Comparison of ENCODE assay signal across 8 cellular contexts in the genomic region with DNA sequence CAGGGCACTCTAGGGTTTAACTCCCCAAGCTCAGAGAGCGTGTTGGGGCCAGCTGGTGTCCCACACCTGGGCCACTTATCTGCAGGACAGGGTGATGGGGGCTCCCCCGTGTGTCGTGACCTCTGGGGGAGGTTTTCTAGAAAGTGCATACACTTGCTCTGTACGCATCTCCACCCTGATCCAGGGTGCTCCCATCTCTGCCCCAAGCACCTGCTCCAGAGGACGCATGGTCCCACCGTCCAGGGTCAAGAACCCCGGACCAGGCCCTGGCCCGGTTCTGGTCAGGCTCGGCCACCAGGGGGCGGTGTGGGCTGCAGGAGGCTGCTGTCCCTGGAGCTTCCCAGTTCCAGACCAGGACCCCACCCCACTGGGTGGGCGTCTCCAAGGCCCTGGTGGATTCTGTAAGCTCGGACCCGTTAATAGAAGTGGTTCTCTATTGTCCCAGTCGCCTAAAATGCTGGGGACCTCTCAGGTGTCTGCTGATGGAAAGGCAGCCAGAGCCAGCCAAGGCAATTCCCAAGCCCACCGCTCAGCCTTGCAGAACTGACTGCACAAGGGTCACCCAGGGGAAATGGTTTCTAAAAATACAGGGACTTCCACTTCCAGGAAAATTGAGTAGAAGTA. TPM values are rescaled to one million over a fixed set of nuclear protein-coding genes. Genes with fewer than 3 reads are reported as not detected.
A peak's percentile ranks its signal among the peaks of the same experiment; 100 is the strongest.
DNase-seq lines count a peak whose midpoint lies in the region; ATAC-seq, FAIRE-seq and TF ChIP-seq lines count a peak whose summit lies in the region.

No MANE protein-coding gene starts in this region.

- TF ChIP-seq CTCF in AG04450 (IDR thresholded peaks at IDR 0.05; ENCODE audit: low read depth, low read length) = peak; percentile 69
- TF ChIP-seq CTCF in smooth muscle cell (IDR thresholded peaks at IDR 0.05; ENCODE audit: borderline replicate concordance, insufficient read depth, poor library complexity, severe bottlenecking) = peak; percentile 65

- ATAC-seq in Right ventricle myocardium superior (ENCODE audit: poor library complexity) = peak; percentile 86
- no peak for ATAC-seq in HG02588 (IDR thresholded peaks at IDR 0.05; ENCODE audit: unreplicated experiment)
- ATAC-seq in HG02884 (IDR thresholded peaks at IDR 0.05; ENCODE audit: unreplicated experiment) = no peak

- no peaks in the 10 kb centered on the region for H4K20me1 ChIP-seq in smooth muscle cell (ENCODE audit: low read depth)

- H3K9ac ChIP-seq in smooth muscle cell (ENCODE audit: low read depth) = no peak overlapping the region

- H3K27me3 ChIP-seq in AG04450 (ENCODE audit: control insufficient read depth, insufficient read depth, low read length) (peaks cover 14% of the 10 kb centered on the region), smooth muscle cell (ENCODE audit: low read depth) (no peaks in the 10 kb centered on the region)

- no peak for FAIRE-seq in frontal cortex (lab: Jason Lieb, UNC)

- TF ChIP-seq RAD21 in Ishikawa (IDR thresholded peaks at IDR 0.05; ENCODE audit: low read depth) = peak; percentile 79

- no peak overlapping the region for H3K4me3 ChIP-seq in AG04450 (ENCODE audit: low read depth, low read length)
- H3K4me3 ChIP-seq in smooth muscle cell = no peak overlapping the region

- WGBS in smooth muscle cell (ENCODE audit: low lambda C conversion rate) = 48% methylated on average over 14 of the region's 15 CpGs

- no peaks in the 10 kb centered on the region for H3K9me3 Mint-ChIP-seq in activated T-helper 1 cell treated with anti-CD3 and anti-CD28 coated beads, Interleukin-12 subunit alpha, Interleukin-12 subunit beta, Interleukin-2, Interleukin-4 antibody, amounts not matched to agents 30 ng/mL and 10 ng/mL and 1 ng/mL, durations not matched to agents 14 hours and 24 hours and 36 hours

- peaks cover 15% of the 10 kb centered on the region for H3K27me3 Mint-ChIP-seq in activated T-helper 1 cell treated with anti-CD3 and anti-CD28 coated beads, Interleukin-12 subunit alpha, Interleukin-12 subunit beta, Interleukin-2, Interleukin-4 antibody, amounts not matched to agents 30 ng/mL and 10 ng/mL and 1 ng/mL, durations not matched to agents 14 hours and 24 hours and 36 hours (ENCODE audit: insufficient read depth)

- H3K4me1 Mint-ChIP-seq in activated T-helper 1 cell treated with anti-CD3 and anti-CD28 coated beads, Interleukin-12 subunit alpha, Interleukin-12 subunit beta, Interleukin-2, Interleukin-4 antibody, amounts not matched to agents 30 ng/mL and 10 ng/mL and 1 ng/mL, durations not matched to agents 14 hours and 24 hours and 36 hours (ENCODE audit: low read depth) = no peaks in the 10 kb centered on the region

- POLR2A ChIA-PET in AG04450 (lab: Yijun Ruan, JAX) = no interaction called here

- H3K36me3 ChIP-seq in smooth muscle cell (ENCODE audit: low read depth) = no peaks in the 10 kb centered on the region

- no peaks in the 10 kb centered on the region for H3K4me1 ChIP-seq in smooth muscle cell (ENCODE audit: low read depth)

- no peak overlapping the region for H3K4me3 Mint-ChIP-seq in activated T-helper 1 cell treated with anti-CD3 and anti-CD28 coated beads, Interleukin-12 subunit alpha, Interleukin-12 subunit beta, Interleukin-2, Interleukin-4 antibody, amounts not matched to agents 30 ng/mL and 10 ng/mL and 1 ng/mL, durations not matched to agents 14 hours and 24 hours and 36 hours

- CTCF ChIA-PET in AG04450 (lab: Charles Lee) = interaction anchor here (0.7 to 1.5 kb wide), 4 partner anchors 10 to 22 kb away, joined by 3 read pairs; no protein-coding TSS in a partner anchor

- no peaks in the 10 kb centered on the region for H3K79me2 ChIP-seq in smooth muscle cell (ENCODE audit: low read depth)

- no peaks in the 10 kb centered on the region; the same call in 1 of the 2 replicates for H3K9me3 ChIP-seq in AG04450 (ENCODE audit: control insufficient read depth, insufficient read depth, low read length)
- no peaks in the 10 kb centered on the region for H3K9me3 ChIP-seq in smooth muscle cell (replicated peaks; ENCODE audit: low read depth)

- TF ChIP-seq EP300 in Ishikawa (IDR thresholded peaks at IDR 0.05; ENCODE audit: borderline replicate concordance) = no peak

- no peak overlapping the region for H2AFZ ChIP-seq in smooth muscle cell (ENCODE audit: low read depth)

- H3K27ac ChIP-seq in AG04450 (ENCODE audit: low read depth, low read length) (no peak overlapping the region), smooth muscle cell (ENCODE audit: low read depth) (no peak overlapping the region)

- H3F3A ChIP-seq in smooth muscle cell (ENCODE audit: low read depth) = no peaks in the 10 kb centered on the region

- DNase-seq in AG04450 (ENCODE audit: low read depth, low spot score) (no peak), Right ventricle myocardium superior (peak; percentile 76), smooth muscle cell (lab: John Stamatoyannopoulos, UW; ENCODE audit: unreplicated experiment) (no peak), frontal cortex (ENCODE audit: low spot score in 2 of 2) (no peak)
- peak; percentile 26 for DNase-seq in activated T-helper 1 cell treated with anti-CD3 and anti-CD28 coated beads, Interleukin-12 subunit alpha, Interleukin-12 subunit beta, Interleukin-2, Interleukin-4 antibody, amounts not matched to agents 30 ng/mL and 10 ng/mL and 1 ng/mL, durations not matched to agents 14 hours and 24 hours and 36 hours (ENCODE audit: low spot score)

- no peak overlapping the region for H3K4me2 ChIP-seq in smooth muscle cell

- intact Hi-C loops in activated T-helper 1 cell treated with anti-CD3 and anti-CD28 coated beads, Interleukin-12 subunit alpha, Interleukin-12 subunit beta, Interleukin-2, Interleukin-4 antibody, amounts not matched to agents 30 ng/mL and 10 ng/mL and 1 ng/mL, durations not matched to agents 14 hours and 24 hours and 36 hours (cut with micrococcal nuclease) = loop anchor here (5.0 kb wide), 1 partner anchor 38 kb away; no protein-coding TSS in a partner anchor
- intact Hi-C loops in Right ventricle myocardium superior (cut with DNase I) = loop anchor here (2.0 kb wide), 1 partner anchor 37 kb away; no protein-coding TSS in a partner anchor

- H3K36me3 Mint-ChIP-seq in activated T-helper 1 cell treated with anti-CD3 and anti-CD28 coated beads, Interleukin-12 subunit alpha, Interleukin-12 subunit beta, Interleukin-2, Interleukin-4 antibody, amounts not matched to agents 30 ng/mL and 10 ng/mL and 1 ng/mL, durations not matched to agents 14 hours and 24 hours and 36 hours (ENCODE audit: low read depth) = no peaks in the 10 kb centered on the region

- H3K27ac Mint-ChIP-seq in activated T-helper 1 cell treated with anti-CD3 and anti-CD28 coated beads, Interleukin-12 subunit alpha, Interleukin-12 subunit beta, Interleukin-2, Interleukin-4 antibody, amounts not matched to agents 30 ng/mL and 10 ng/mL and 1 ng/mL, durations not matched to agents 14 hours and 24 hours and 36 hours = no peak overlapping the region

TF ChIP-seq in Ishikawa, 13 proteins besides CTCF, POLR2A, EP300 and RAD21 (continues in another document):
- no peak for TF ChIP-seq TEAD4 (IDR thresholded peaks at IDR 0.05)
- TF ChIP-seq YY1 (IDR thresholded peaks at IDR 0.05; ENCODE audit: low read depth) = no peak
- TF ChIP-seq, protein P1, sequence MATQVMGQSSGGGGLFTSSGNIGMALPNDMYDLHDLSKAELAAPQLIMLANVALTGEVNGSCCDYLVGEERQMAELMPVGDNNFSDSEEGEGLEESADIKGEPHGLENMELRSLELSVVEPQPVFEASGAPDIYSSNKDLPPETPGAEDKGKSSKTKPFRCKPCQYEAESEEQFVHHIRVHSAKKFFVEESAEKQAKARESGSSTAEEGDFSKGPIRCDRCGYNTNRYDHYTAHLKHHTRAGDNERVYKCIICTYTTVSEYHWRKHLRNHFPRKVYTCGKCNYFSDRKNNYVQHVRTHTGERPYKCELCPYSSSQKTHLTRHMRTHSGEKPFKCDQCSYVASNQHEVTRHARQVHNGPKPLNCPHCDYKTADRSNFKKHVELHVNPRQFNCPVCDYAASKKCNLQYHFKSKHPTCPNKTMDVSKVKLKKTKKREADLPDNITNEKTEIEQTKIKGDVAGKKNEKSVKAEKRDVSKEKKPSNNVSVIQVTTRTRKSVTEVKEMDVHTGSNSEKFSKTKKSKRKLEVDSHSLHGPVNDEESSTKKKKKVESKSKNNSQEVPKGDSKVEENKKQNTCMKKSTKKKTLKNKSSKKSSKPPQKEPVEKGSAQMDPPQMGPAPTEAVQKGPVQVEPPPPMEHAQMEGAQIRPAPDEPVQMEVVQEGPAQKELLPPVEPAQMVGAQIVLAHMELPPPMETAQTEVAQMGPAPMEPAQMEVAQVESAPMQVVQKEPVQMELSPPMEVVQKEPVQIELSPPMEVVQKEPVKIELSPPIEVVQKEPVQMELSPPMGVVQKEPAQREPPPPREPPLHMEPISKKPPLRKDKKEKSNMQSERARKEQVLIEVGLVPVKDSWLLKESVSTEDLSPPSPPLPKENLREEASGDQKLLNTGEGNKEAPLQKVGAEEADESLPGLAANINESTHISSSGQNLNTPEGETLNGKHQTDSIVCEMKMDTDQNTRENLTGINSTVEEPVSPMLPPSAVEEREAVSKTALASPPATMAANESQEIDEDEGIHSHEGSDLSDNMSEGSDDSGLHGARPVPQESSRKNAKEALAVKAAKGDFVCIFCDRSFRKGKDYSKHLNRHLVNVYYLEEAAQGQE (IDR thresholded peaks at IDR 0.05; ENCODE audit: low read depth) = no peak
- no peak; the same call in 1 of the 2 replicates for TF ChIP-seq ZBTB7A (IDR thresholded peaks at IDR 0.05; ENCODE audit: low read depth)
- TF ChIP-seq EGR1 (IDR thresholded peaks at IDR 0.05) = no peak
- TF ChIP-seq NFIC (IDR thresholded peaks at IDR 0.05) = no peak
- no peak for TF ChIP-seq TAF1 (IDR thresholded peaks at IDR 0.05; ENCODE audit: low read depth)

RNA-seq across cellular contexts. Expression of a gene that starts 34.7 kb away (rescaled TPM):
- 13.1 and 15.5 TPM in 2 replicates for polyA plus RNA-seq in AG04450 (2011; rRNA removed)
- polyA minus RNA-seq in AG04450 (2011; rRNA and poly(A)+ RNA removed) = 24.2 and 28.9 TPM in 2 replicates
- total RNA-seq in activated T-helper 1 cell treated with anti-CD3 and anti-CD28 coated beads, Interleukin-12 subunit alpha, Interleukin-12 subunit beta, Interleukin-2, Interleukin-4 antibody, amounts not matched to agents 30 ng/mL and 10 ng/mL and 1 ng/mL, durations not matched to agents 14 hours and 24 hours and 36 hours = 0.98 and 1.3 TPM in 2 replicates
- total RNA-seq in Right ventricle myocardium superior = 123 TPM
- total RNA-seq in smooth muscle cell = 19.9 and 26.6 TPM in 2 replicates
- polyA plus RNA-seq in smooth muscle cell = 41.5 and 64.1 TPM in 2 replicates
- 132 TPM for total RNA-seq in frontal cortex

RNA-seq across cellular contexts. Expression of a gene that starts 43.8 kb away (rescaled TPM):
- 0.20 and 0.60 TPM in 2 replicates for polyA plus RNA-seq in AG04450 (2011; rRNA removed)
- 0.28 TPM in 1 of 2 replicates, not detected in the other for polyA minus RNA-seq in AG04450 (2011; rRNA and poly(A)+ RNA removed)
- not detected in 2 replicates for total RNA-seq in activated T-helper 1 cell treated with anti-CD3 and anti-CD28 coated beads, Interleukin-12 subunit alpha, Interleukin-12 subunit beta, Interleukin-2, Interleukin-4 antibody, amounts not matched to agents 30 ng/mL and 10 ng/mL and 1 ng/mL, durations not matched to agents 14 hours and 24 hours and 36 hours
- total RNA-seq in Right ventricle myocardium superior = not detected
- total RNA-seq in smooth muscle cell = 0.94 and 3.0 TPM in 2 replicates
- 6.7 and 9.7 TPM in 2 replicates for polyA plus RNA-seq in smooth muscle cell
- 24.1 TPM for total RNA-seq in frontal cortex

Comparison
In these comparisons a context has a peak if more than half of its experiments do, and no peak if none do; other contexts are left out.
1. DNase-seq: peak in activated T-helper 1 cell treated with anti-CD3 and anti-CD28 coated beads, Interleukin-12 subunit alpha, Interleukin-12 subunit beta, Interleukin-2, Interleukin-4 antibody, amounts not matched to agents 30 ng/mL and 10 ng/mL and 1 ng/mL, durations not matched to agents 14 hours and 24 hours and 36 hours (single experiment) and Right ventricle myocardium superior (single experiment); none in AG04450 (single experiment), smooth muscle cell (single experiment) and frontal cortex (0 of 2).